Comparison of ENCODE assay signal across 8 cellular contexts in the genomic region with DNA sequence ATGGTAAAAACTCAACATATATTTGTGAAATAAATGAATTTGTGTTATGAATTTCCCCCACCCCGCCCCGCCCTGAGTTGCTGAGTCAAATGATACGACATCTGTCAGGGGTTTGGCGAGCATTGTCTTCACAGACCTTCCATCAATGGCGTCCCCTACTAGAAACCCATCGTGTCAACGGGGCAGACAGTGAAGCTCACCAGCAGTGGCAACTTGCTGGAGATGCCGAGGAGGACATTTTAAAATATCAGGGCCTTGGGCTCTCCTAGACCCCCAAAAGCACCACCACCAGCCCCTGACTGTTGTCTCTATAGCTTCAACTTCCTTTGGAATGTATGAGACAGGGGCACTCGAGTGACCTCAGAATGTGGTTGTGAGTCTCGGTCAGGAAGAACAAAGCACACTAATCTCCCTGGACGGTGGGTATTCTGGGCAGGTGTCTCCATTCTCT. TPM values are rescaled to one million over a fixed set of nuclear protein-coding genes. Genes with fewer than 3 reads are reported as not detected.
DNase-seq lines count a peak whose midpoint lies in the region; ATAC-seq and TF ChIP-seq lines count a peak whose summit lies in the region.

No MANE protein-coding gene starts in this region.

- intact Hi-C loops in lower leg skin (cut with DNase I; ENCODE audit: low total_unique reads) = no loop called here

- DNase-seq in NCI-H524 (lab: John Stamatoyannopoulos, UW) (peak; percentile 31 to 51), astrocyte of the cerebellum (ENCODE audit: low read depth) (no peak), left kidney (ENCODE audit: low read depth, low spot score) (peak; percentile 44), AG08395 (ENCODE audit: low spot score) (no peak), lower leg skin (ENCODE audit: low spot score in 2 of 2) (no peak)
- DNase-seq in stimulated activated naive CD8-positive, alpha-beta T cell treated with anti-CD3 and anti-CD28 coated beads, Interleukin-15, Interleukin-2, amounts not matched to agents 100 U/mL and 50 U/mL, for 24 hours = peak; percentile 33

- in situ Hi-C loops in astrocyte of the cerebellum (cut with HindIII; ENCODE audit: low sequenced_read_pairs) = no loop called here

- H3K4me3 ChIP-seq in GM08714 (ENCODE audit: low read length) = peak overlapping the region; percentile 77
- peak overlapping the region; percentile 64 for H3K4me3 ChIP-seq in astrocyte of the cerebellum (ENCODE audit: low read depth, low read length)
- no peak overlapping the region for H3K4me3 ChIP-seq in lower leg skin (ENCODE audit: low read depth, poor library complexity, severe bottlenecking)

- TF ChIP-seq POLR2A in lower leg skin (IDR thresholded peaks at IDR 0.05) = no peak

- ATAC-seq in stimulated activated naive CD8-positive, alpha-beta T cell treated with anti-CD3 and anti-CD28 coated beads, Interleukin-15, Interleukin-2, amounts not matched to agents 100 U/mL and 50 U/mL, for 24 hours = peak; percentile 38
- no peak for ATAC-seq in HG02759 (IDR thresholded peaks at IDR 0.05; ENCODE audit: unreplicated experiment)

- TF ChIP-seq CTCF in astrocyte of the cerebellum (IDR thresholded peaks at IDR 0.05; ENCODE audit: low read depth, low read length, missing control alignments) (no peak), lower leg skin (IDR thresholded peaks at IDR 0.05) (no peak)

- 26 to 29% methylated on average over 11 of the region's 11 CpGs for WGBS in lower leg skin, 2 donors

RNA-seq across cellular contexts. Expression of gene NXF1, which starts 0.8 kb away (rescaled TPM):
- total RNA-seq in lower leg skin = 100 to 1,000 TPM in 1 of 4 donors, 10 to 100 TPM in 3; 56.6 to 114 (median 79.6) TPM

RNA-seq across cellular contexts. Expression of gene TMEM223, which starts 14.2 kb away (rescaled TPM):
- total RNA-seq in lower leg skin = 10 to 100 TPM; 12.9 to 41.4 (median 21.0) TPM

RNA-seq across cellular contexts. Expression of gene TMEM179B, which starts 18.8 kb away (rescaled TPM):
- total RNA-seq in lower leg skin = 10 to 100 TPM; 62.9 to 82.6 (median 81.0) TPM

RNA-seq across cellular contexts. Expression of gene STX5, which starts 25.8 kb away (rescaled TPM):
- 10 to 100 TPM; 30.0 to 47.4 (median 38.4) TPM for total RNA-seq in lower leg skin

RNA-seq across cellular contexts. Expression of gene TEX54, which starts 26.6 kb away (rescaled TPM):
- not detected for total RNA-seq in lower leg skin

Comparison
In these comparisons a context has a peak if more than half of its experiments do, and no peak if none do; other contexts are left out.
1. DNase-seq: peak in NCI-H524 (2 of 2), left kidney (single experiment) and stimulated activated naive CD8-positive, alpha-beta T cell treated with anti-CD3 and anti-CD28 coated beads, Interleukin-15, Interleukin-2, amounts not matched to agents 100 U/mL and 50 U/mL, for 24 hours (single experiment); none in astrocyte of the cerebellum (single experiment), AG08395 (single experiment) and lower leg skin (0 of 2).